29 cellular contexts compared by ENCODE assay signal in the genomic region with DNA sequence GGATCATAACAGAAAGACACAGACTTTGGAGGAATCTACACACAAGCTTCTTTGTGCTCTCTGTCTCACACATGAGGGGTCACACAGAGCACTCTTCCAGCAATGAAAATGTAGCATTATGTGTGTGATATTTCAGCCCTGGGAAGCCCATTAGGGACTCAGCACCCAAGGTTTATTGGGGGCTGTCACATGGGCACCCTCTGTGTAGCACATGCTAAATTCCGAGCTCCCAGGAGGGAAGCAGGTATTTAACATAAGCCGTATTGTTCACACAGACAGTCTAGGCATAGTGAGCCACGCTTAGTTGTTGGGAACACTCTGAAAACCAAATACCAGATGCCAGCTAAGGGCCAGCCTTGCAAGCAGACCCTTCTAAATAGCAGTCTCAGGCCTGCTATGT.
"Had no signal": no experiment of that assay in that cellular context is flagged by ENCODE, and none has a peak within 500 bp of the region (broad histone marks: within the 10 kb centered on the region; RNA-seq: fewer than 3 reads in every experiment).

No MANE protein-coding gene starts in this region.

- H3K4me1 Mint-ChIP-seq: endodermal cell had no signal

- DNase-seq: colonic mucosa; cortex of kidney; dermis blood vessel endothelial cell; dorsolateral prefrontal cortex; effector CD4-positive, alpha-beta T cell; effector CD8-positive, alpha-beta T cell; effector memory CD4-positive, alpha-beta T cell; effector memory CD8-positive, alpha-beta T cell; endodermal cell; erythroblast; esophagus squamous epithelium; foreskin fibroblast; foreskin keratinocyte; foreskin melanocyte; gastrocnemius medialis; glutamatergic neuron; head of caudate nucleus; heart left ventricle; heart right ventricle had no signal

- H3K4me3 ChIP-seq: colonic mucosa, coronary artery, dorsolateral prefrontal cortex, esophagus muscularis mucosa, esophagus squamous epithelium, gastrocnemius medialis, gastroesophageal sphincter, heart left ventricle, heart right ventricle, hepatocyte had no signal

- H3K4me3 Mint-ChIP-seq: dendritic cell treated with granulocyte-macrophage colony-stimulating factor and Interleukin-4, amounts not matched to agents 40 ng/mL and 50 ng/mL, for 4 days; effector memory CD8-positive, alpha-beta T cell; endodermal cell had no signal

- H3K79me2 ChIP-seq: hepatocyte had no signal

- H3K4me1 ChIP-seq: colonic mucosa, esophagus muscularis mucosa, esophagus squamous epithelium, foreskin keratinocyte, gastrocnemius medialis, gastroesophageal sphincter, heart left ventricle, heart right ventricle had no signal

- H3K27ac ChIP-seq: colonic mucosa, coronary artery, dorsolateral prefrontal cortex, epithelial cell of prostate, esophagus muscularis mucosa, esophagus squamous epithelium, foreskin keratinocyte, gastrocnemius medialis, gastroesophageal sphincter, heart left ventricle, heart right ventricle, hepatocyte had no signal

- H3K27me3 ChIP-seq: colonic mucosa, dorsolateral prefrontal cortex, esophagus muscularis mucosa, esophagus squamous epithelium, foreskin keratinocyte, gastrocnemius medialis, gastroesophageal sphincter, heart left ventricle, heart right ventricle, hepatocyte had no signal

- H3K4me2 ChIP-seq: hepatocyte had no signal

- FAIRE-seq: endometrium, endothelial cell of umbilical vein, frontal cortex had no signal

- H2AFZ ChIP-seq: hepatocyte had no signal

- H3K27ac Mint-ChIP-seq: dendritic cell treated with granulocyte-macrophage colony-stimulating factor and Interleukin-4, amounts not matched to agents 40 ng/mL and 50 ng/mL, for 4 days; effector memory CD8-positive, alpha-beta T cell; endodermal cell had no signal

- ATAC-seq: effector memory CD8-positive, alpha-beta T cell; esophagus mucosa; foreskin keratinocyte; gastrocnemius medialis; gastroesophageal sphincter; heart left ventricle; heart right ventricle had no signal

- H3K9me3 ChIP-seq: colonic mucosa, esophagus squamous epithelium, gastrocnemius medialis had no signal

- H3K36me3 ChIP-seq: colonic mucosa, esophagus muscularis mucosa, esophagus squamous epithelium, gastrocnemius medialis, gastroesophageal sphincter, heart left ventricle, heart right ventricle had no signal
